In the genomic region with DNA sequence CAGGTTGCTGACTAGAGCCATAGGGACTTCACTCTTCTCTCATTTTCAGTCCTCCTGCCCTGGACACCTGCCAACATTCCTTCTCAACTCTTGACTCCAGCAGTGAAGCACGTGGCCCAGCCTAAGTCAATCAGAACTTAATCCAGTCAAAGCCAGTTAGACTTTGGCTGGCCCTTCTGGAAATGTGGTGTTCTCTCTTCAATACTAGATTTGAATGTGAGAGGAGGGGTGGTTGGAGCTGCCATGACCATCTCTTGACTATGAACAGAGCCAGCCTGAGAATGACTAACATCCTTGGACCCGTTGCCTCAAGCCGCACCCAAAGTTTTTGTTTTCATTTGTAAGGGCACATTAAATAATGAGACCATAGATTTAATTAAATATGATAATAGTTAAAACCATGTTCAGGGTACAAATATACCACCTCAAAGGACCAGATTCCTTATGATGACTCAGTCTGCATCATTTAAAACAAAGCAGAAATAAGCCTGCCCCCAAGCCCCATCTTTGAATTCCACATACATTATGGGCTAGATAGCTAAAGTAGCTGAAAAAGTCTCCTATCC, we compare ENCODE assay signal across 9 cellular contexts. TPM values are rescaled to one million over a fixed set of nuclear protein-coding genes. Genes with fewer than 3 reads are reported as not detected.
DNase-seq lines count a peak whose midpoint lies in the region; ATAC-seq and TF ChIP-seq lines count a peak whose summit lies in the region.
"Had no signal": no experiment of that assay in that cellular context is flagged by ENCODE, and none has a peak within 500 bp of the region (broad histone marks: within the 10 kb centered on the region; RNA-seq: fewer than 3 reads in every experiment).

No MANE protein-coding gene starts in this region.

- H3K4me3 Mint-ChIP-seq in osteocyte (ENCODE audit: unreplicated experiment) = no peak overlapping the region
- H3K4me3 Mint-ChIP-seq in naive thymus-derived CD8-positive, alpha-beta T cell = no peak overlapping the region

- POLR2A ChIA-PET in naive thymus-derived CD8-positive, alpha-beta T cell (lab: Charles Lee) = no interaction called here

- peaks cover 11% of the 10 kb centered on the region for H3K4me1 Mint-ChIP-seq in osteocyte (ENCODE audit: unreplicated experiment)
- no peaks in the 10 kb centered on the region for H3K4me1 Mint-ChIP-seq in naive thymus-derived CD8-positive, alpha-beta T cell

- WGBS in tibial nerve, 2 donors = 63 to 66% methylated on average over 3 of the region's 3 CpGs
- whole genome bisulfite sequencing in suprapubic skin = 43% methylated on average over 3 of the region's 3 CpGs

- ATAC-seq in naive thymus-derived CD8-positive, alpha-beta T cell = no peak
- ATAC-seq in GM18868 (IDR thresholded peaks at IDR 0.05; ENCODE audit: unreplicated experiment) = no peak

- peak overlapping the region; percentile 60 for H3K27ac Mint-ChIP-seq in osteocyte (ENCODE audit: unreplicated experiment)
- no peak overlapping the region for H3K27ac Mint-ChIP-seq in naive thymus-derived CD8-positive, alpha-beta T cell

- TF ChIP-seq CTCF in epithelial cell of proximal tubule (conservative IDR thresholded peaks at IDR 0.05; ENCODE audit: low read depth, low read length) (no peak), osteocyte (IDR thresholded peaks at IDR 0.05) (no peak), tibial nerve (IDR thresholded peaks at IDR 0.05) (no peak), suprapubic skin (IDR thresholded peaks at IDR 0.05) (no peak)

- H3K9me3 ChIP-seq in tibial nerve = no peaks in the 10 kb centered on the region
- H3K9me3 ChIP-seq in suprapubic skin = no peaks in the 10 kb centered on the region

- H3K4me1 ChIP-seq in tibial nerve (peaks cover 0 to 4% (median 0%) of the 10 kb centered on the region in 4 donors), suprapubic skin (no peaks in the 10 kb centered on the region)
- H3K4me1 ChIP-seq: parathyroid adenoma had no signal

- DNase-seq in HCEC 1CT (peak; percentile 72), NCI-H524 (lab: John Stamatoyannopoulos, UW) (peak; percentile 74 to 89), epithelial cell of proximal tubule (ENCODE audit: low read depth) (peak; percentile 75), osteocyte (ENCODE audit: extremely low spot score, unreplicated experiment) (no peak), tibial nerve (ENCODE audit: low spot score in 2 of 2) (no peak), suprapubic skin (ENCODE audit: low spot score in 2 of 2) (no peak)
- no peak for DNase-seq in naive thymus-derived CD8-positive, alpha-beta T cell

- H3K36me3 ChIP-seq in tibial nerve (no peaks in the 10 kb centered on the region), suprapubic skin (no peaks in the 10 kb centered on the region)

- H3K27me3 ChIP-seq in tibial nerve (no peaks in the 10 kb centered on the region), suprapubic skin (no peaks in the 10 kb centered on the region)

- H3K36me3 Mint-ChIP-seq in osteocyte (ENCODE audit: unreplicated experiment) = no peaks in the 10 kb centered on the region
- no peaks in the 10 kb centered on the region for H3K36me3 Mint-ChIP-seq in naive thymus-derived CD8-positive, alpha-beta T cell

- H3K9me3 Mint-ChIP-seq in osteocyte (ENCODE audit: unreplicated experiment) = peaks cover 4% of the 10 kb centered on the region
- no peaks in the 10 kb centered on the region for H3K9me3 Mint-ChIP-seq in naive thymus-derived CD8-positive, alpha-beta T cell

- no peak overlapping the region for H3K4me3 ChIP-seq in epithelial cell of proximal tubule (ENCODE audit: low read depth, low read length)
- H3K4me3 ChIP-seq in tibial nerve = no peak overlapping the region
- H3K4me3 ChIP-seq in suprapubic skin = no peak overlapping the region

- H3K27me3 Mint-ChIP-seq in osteocyte (ENCODE audit: unreplicated experiment) = no peaks in the 10 kb centered on the region
- H3K27me3 Mint-ChIP-seq in naive thymus-derived CD8-positive, alpha-beta T cell = peaks cover 0 to 8% (median 2%) of the 10 kb centered on the region in 5 donors

- H3K27ac ChIP-seq in tibial nerve = no peak overlapping the region
- H3K27ac ChIP-seq in suprapubic skin = no peak overlapping the region
- H3K27ac ChIP-seq: parathyroid adenoma had no signal

- TF ChIP-seq EP300 in tibial nerve (IDR thresholded peaks at IDR 0.05) = no peak
- no peak for TF ChIP-seq EP300 in suprapubic skin (IDR thresholded peaks at IDR 0.05)

- TF ChIP-seq POLR2A in tibial nerve (IDR thresholded peaks at IDR 0.05) (no peak), suprapubic skin (IDR thresholded peaks at IDR 0.05) (no peak)

RNA-seq across cellular contexts. Expression of gene RASGRP3, which starts 49.7 kb away (rescaled TPM):
- total RNA-seq in epithelial cell of proximal tubule (0.36 and 1.1 TPM in 2 replicates), osteocyte (2.1 and 3.3 TPM in 2 replicates), tibial nerve (1 to 10 TPM; 2.4 to 5.4 (median 3.9) TPM), suprapubic skin (10 to 100 TPM in 1 of 4 donors, 1 to 10 TPM in 3; 4.1 to 11.1 (median 6.4) TPM)
- 1 to 10 TPM; 2.2 to 3.7 TPM for total RNA-seq in naive thymus-derived CD8-positive, alpha-beta T cell
- polyA plus RNA-seq in naive thymus-derived CD8-positive, alpha-beta T cell = 1 to 10 TPM in 2 of 3 donors, under 1 TPM in 1; 0.68 to 3.6 (median 1.1) TPM

Comparison
In these comparisons a context has a peak if more than half of its experiments do, and no peak if none do; other contexts are left out.
1. DNase-seq: peak in HCEC 1CT (single experiment), NCI-H524 (2 of 2) and epithelial cell of proximal tubule (single experiment); none in osteocyte (single experiment), naive thymus-derived CD8-positive, alpha-beta T cell (0 of 10), tibial nerve (0 of 2) and suprapubic skin (0 of 2).